Comparison of ENCODE assay signal across 1 cellular context in genomic region chr19:35056513-35057063, GRCh38.
TF ChIP-seq lines count a peak whose summit lies in the region.

No MANE protein-coding gene starts in this region.

TF ChIP-seq in K562, 482 proteins besides CTCF, POLR2A, EP300 and RAD21:
- TF ChIP-seq MBD2 (IDR thresholded peaks at IDR 0.05; ENCODE audit: borderline replicate concordance, low read depth) = no peak
- TF ChIP-seq RBM25 (IDR thresholded peaks at IDR 0.05; ENCODE audit: low read depth, low read length, severe bottlenecking) = peak; percentile 90
- no peak for TF ChIP-seq THAP12 (CRISPR knock-in tag; IDR thresholded peaks at IDR 0.05)
- TF ChIP-seq NELFE (IDR thresholded peaks at IDR 0.05; ENCODE audit: insufficient read depth, insufficient read length) = no peak
- peak; percentile 99 for TF ChIP-seq ZNF239 (CRISPR knock-in tag; IDR thresholded peaks at IDR 0.05)
- no peak for TF ChIP-seq RFX1 (IDR thresholded peaks at IDR 0.05)
- no peak for TF ChIP-seq THRB (CRISPR knock-in tag; conservative IDR thresholded peaks at IDR 0.05)
- TF ChIP-seq BCOR (IDR thresholded peaks at IDR 0.05) = peak; percentile 73
- no peak for TF ChIP-seq KLF6 (CRISPR knock-in tag; IDR thresholded peaks at IDR 0.05; ENCODE audit: borderline replicate concordance)
- TF ChIP-seq ZNF354B (CRISPR knock-in tag; IDR thresholded peaks at IDR 0.05) = no peak
- TF ChIP-seq PTBP1 (IDR thresholded peaks at IDR 0.05; ENCODE audit: low read depth, low read length) = 0 out of 2 replicates have a peak, but pooled peaks have one; percentile 48
- TF ChIP-seq KLF16 (IDR thresholded peaks at IDR 0.05) = no peak
- TF ChIP-seq ZNF41 (CRISPR knock-in tag; conservative IDR thresholded peaks at IDR 0.05) = no peak
- no peak for TF ChIP-seq POLR2AphosphoS5 (IDR thresholded peaks at IDR 0.05; ENCODE audit: control insufficient read depth, insufficient read depth, low read depth, low read length)
- TF ChIP-seq ELF1 (tag; IDR thresholded peaks at IDR 0.05) = no peak
- TF ChIP-seq GABPB1 (CRISPR knock-in tag; IDR thresholded peaks at IDR 0.05) = no peak
- no peak for TF ChIP-seq MIER1 (IDR thresholded peaks at IDR 0.05; ENCODE audit: low read depth)
- TF ChIP-seq BRF1 (IDR thresholded peaks at IDR 0.05; ENCODE audit: borderline replicate concordance, extremely low read depth, insufficient read length) = no peak
- TF ChIP-seq TCF7 (IDR thresholded peaks at IDR 0.05; ENCODE audit: borderline replicate concordance) = no peak
- TF ChIP-seq ZNF212 (CRISPR knock-in tag; IDR thresholded peaks at IDR 0.05) = no peak
TF ChIP-seq in K562: peak in this region for 4.
